Comparison of ENCODE assay signal across 10 cellular contexts in genomic region chr6:137874204-137875001, GRCh38. TPM values are rescaled to one million over a fixed set of nuclear protein-coding genes. Genes with fewer than 3 reads are reported as not detected.
DNase-seq lines count a peak whose midpoint lies in the region; ATAC-seq, FAIRE-seq and TF ChIP-seq lines count a peak whose summit lies in the region.
"Had no signal": no experiment of that assay in that cellular context is flagged by ENCODE, and none has a peak within 500 bp of the region (broad histone marks: within the 10 kb centered on the region; RNA-seq: fewer than 3 reads in every experiment).

No MANE protein-coding gene starts in this region.

- H3K36me3 Mint-ChIP-seq in nephron progenitor cell (ENCODE audit: low read depth), result peaks cover 30% of the 10 kb centered on the region

- ATAC-seq in A549 (peak in 1 of 2 experiments; percentile 48; a peak in 4 of 6 replicates), GM18505 (IDR thresholded peaks at IDR 0.05; ENCODE audit: unreplicated experiment) (no peak), GM18907 (IDR thresholded peaks at IDR 0.05; ENCODE audit: unreplicated experiment) (no peak), GM19035 (IDR thresholded peaks at IDR 0.05; ENCODE audit: unreplicated experiment) (no peak)

- H3K4me3 Mint-ChIP-seq in nephron progenitor cell, result no peak overlapping the region
- H3K4me3 Mint-ChIP-seq: nephron had no signal

- DNase-seq in A549 (ENCODE audit: low read depth in 1 of 2, low spot score in 1 of 2), result peak in 1 of 2 experiments; percentile 31
- DNase-seq in brain microvascular endothelial cell, result no peak
- DNase-seq in lung microvascular endothelial cell (ENCODE audit: low read depth in 2 of 2), result peak; percentile 43 to 83
- DNase-seq in effector CD8-positive, alpha-beta T cell (lab: John Stamatoyannopoulos, UW), result no peak
- no peak for DNase-seq in nephron progenitor cell

- no peak overlapping the region for H3K4me3 ChIP-seq in A549
- H3K4me3 ChIP-seq in brain microvascular endothelial cell (ENCODE audit: low read depth, low read length), result no peak overlapping the region

- CTCF ChIA-PET in A549 (lab: Yijun Ruan, JAX), result interaction anchor here (1.1 to 5.2 kb wide), 3 partner anchors 71 to 166 kb away, joined by 3 to 24 read pairs (median 6); no protein-coding TSS in a partner anchor

- WGBS in A549 (ENCODE audit: missing lambda C conversion rate), result 79% methylated on average over 9 of the region's 9 CpGs

- TF ChIP-seq CTCF in A549 (IDR thresholded peaks at IDR 0.05), result no peak
- TF ChIP-seq CTCF in brain microvascular endothelial cell (IDR thresholded peaks at IDR 0.05; ENCODE audit: low read depth, low read length, missing control alignments), result no peak
- no peak for TF ChIP-seq CTCF in nephron progenitor cell (IDR thresholded peaks at IDR 0.05)

- TF ChIP-seq POLR2A in A549 (IDR thresholded peaks at IDR 0.05; ENCODE audit: low read length), result no peak
- TF ChIP-seq POLR2A in GM18505 (IDR thresholded peaks at IDR 0.05; ENCODE audit: borderline replicate concordance, extremely low read depth, insufficient read depth, insufficient read length), result peak; percentile 49

- POLR2A ChIA-PET in A549 (lab: Yijun Ruan, JAX), result interaction anchor here (1.2 kb wide), 1 partner anchor 8 kb away, joined by 3 read pairs; no protein-coding TSS in a partner anchor

- H3K9me3 ChIP-seq in A549, result no peaks in the 10 kb centered on the region

- H3K4me2 ChIP-seq in A549, result peak overlapping the region; percentile 80

- no peaks in the 10 kb centered on the region for H3K27me3 Mint-ChIP-seq in nephron progenitor cell (ENCODE audit: low read depth, poor library complexity)

- H3K9me3 Mint-ChIP-seq in nephron progenitor cell, result no peaks in the 10 kb centered on the region
- H3K9me3 Mint-ChIP-seq: nephron had no signal

- H3K4me1 ChIP-seq in A549, result peaks cover 26% of the 10 kb centered on the region

- in situ Hi-C loops in brain microvascular endothelial cell (cut with HindIII; ENCODE audit: low pct_ligation_motif_present, low sequenced_read_pairs), result no loop called here

- H3K27ac Mint-ChIP-seq in nephron progenitor cell, result no peak overlapping the region

- no peak for TF ChIP-seq RAD21 in A549 (conservative IDR thresholded peaks at IDR 0.05 in 1 of 2, IDR thresholded peaks at IDR 0.05 in 1 of 2)

- no peak for TF ChIP-seq EP300 in A549 (IDR thresholded peaks at IDR 0.05)

- FAIRE-seq in A549 (lab: Jason Lieb, UNC), result no peak

- peaks cover 70% of the 10 kb centered on the region for H3K4me1 Mint-ChIP-seq in nephron progenitor cell

- H3K36me3 ChIP-seq in brain microvascular endothelial cell (replicated peaks), result peaks cover 48% of the 10 kb centered on the region

- no peaks in the 10 kb centered on the region for H3K27me3 ChIP-seq in brain microvascular endothelial cell (replicated peaks)

- H3K27ac ChIP-seq in A549 (peak overlapping the region; percentile 72 to 73; a peak in 4 of 6 replicates), brain microvascular endothelial cell (peak overlapping the region; percentile 70)
- H3K27ac ChIP-seq: RWPE1 had no signal

TF ChIP-seq in A549, 52 proteins besides CTCF, POLR2A, EP300 and RAD21:
- TF ChIP-seq, protein P1, sequence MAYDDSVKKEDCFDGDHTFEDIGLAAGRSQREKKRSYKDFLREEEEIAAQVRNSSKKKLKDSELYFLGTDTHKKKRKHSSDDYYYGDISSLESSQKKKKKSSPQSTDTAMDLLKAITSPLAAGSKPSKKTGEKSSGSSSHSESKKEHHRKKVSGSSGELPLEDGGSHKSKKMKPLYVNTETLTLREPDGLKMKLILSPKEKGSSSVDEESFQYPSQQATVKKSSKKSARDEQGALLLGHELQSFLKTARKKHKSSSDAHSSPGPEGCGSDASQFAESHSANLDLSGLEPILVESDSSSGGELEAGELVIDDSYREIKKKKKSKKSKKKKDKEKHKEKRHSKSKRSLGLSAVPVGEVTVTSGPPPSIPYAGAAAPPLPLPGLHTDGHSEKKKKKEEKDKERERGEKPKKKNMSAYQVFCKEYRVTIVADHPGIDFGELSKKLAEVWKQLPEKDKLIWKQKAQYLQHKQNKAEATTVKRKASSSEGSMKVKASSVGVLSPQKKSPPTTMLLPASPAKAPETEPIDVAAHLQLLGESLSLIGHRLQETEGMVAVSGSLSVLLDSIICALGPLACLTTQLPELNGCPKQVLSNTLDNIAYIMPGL (CRISPR knock-in tag; IDR thresholded peaks at IDR 0.05; ENCODE audit: borderline replicate concordance), result no peak
- TF ChIP-seq KDM1A (IDR thresholded peaks at IDR 0.05; ENCODE audit: low read depth) (no peak), HOXB5 (CRISPR knock-in tag; IDR thresholded peaks at IDR 0.05) (no peak), ZSCAN20 (CRISPR knock-in tag; IDR thresholded peaks at IDR 0.05) (no peak), RARB (CRISPR knock-in tag; IDR thresholded peaks at IDR 0.05) (no peak), ZC3H11A (IDR thresholded peaks at IDR 0.05) (no peak), GATA3 (IDR thresholded peaks at IDR 0.05; ENCODE audit: borderline replicate concordance) (no peak), ESRRA (IDR thresholded peaks at IDR 0.05; ENCODE audit: borderline replicate concordance, low read length) (no peak), EHMT2 (IDR thresholded peaks at IDR 0.05; ENCODE audit: low read depth) (no peak), JUNB (IDR thresholded peaks at IDR 0.05) (no peak), FOSL2 (IDR thresholded peaks at IDR 0.05) (no peak), FOSL2 (CRISPR knock-in tag; IDR thresholded peaks at IDR 0.05) (no peak), SREBF2 (IDR thresholded peaks at IDR 0.05) (no peak)
TF ChIP-seq in A549: peak in this region for 0.

RNA-seq across cellular contexts. Expression of gene TNFAIP3, which starts 7.3 kb away (rescaled TPM):
- polyA plus RNA-seq in A549 (2011; rRNA removed) (8.5 and 18.3 TPM in 2 replicates), A549 (2017; fragmentation: RNase III; extraction: RNeasy Plus Mini Kit Qiagen cat#74134 plus additional on column Dnase treatment) (2.7 to 4.7 TPM (median 3.9 TPM) in 3 replicates)
- polyA plus RNA-seq in A549 (2012; cell fraction: cytosol; rRNA removed), result 3.7 and 5.1 TPM in 2 replicates
- polyA plus RNA-seq in A549 (2012; cell fraction: nucleus; rRNA removed), result 11.4 and 13.6 TPM in 2 replicates
- 4.7 and 9.9 TPM in 2 replicates for polyA minus RNA-seq in A549 (2011; rRNA and poly(A)+ RNA removed)
- 2.2 and 3.2 TPM in 2 replicates for total RNA-seq in lung microvascular endothelial cell

Comparison
In these comparisons a context has a peak if more than half of its experiments do, and no peak if none do; other contexts are left out.
1. DNase-seq: peak in lung microvascular endothelial cell (2 of 2); none in brain microvascular endothelial cell (single experiment), effector CD8-positive, alpha-beta T cell (single experiment) and nephron progenitor cell (single experiment).